Comparison of ENCODE assay signal across 8 cellular contexts in genomic region chr12:39620664-39621658, GRCh38. TPM values are rescaled to one million over a fixed set of nuclear protein-coding genes. Genes with fewer than 3 reads are reported as not detected.
A peak's percentile ranks its signal among the peaks of the same experiment; 100 is the strongest.
DNase-seq lines count a peak whose midpoint lies in the region; ATAC-seq and TF ChIP-seq lines count a peak whose summit lies in the region.

No MANE protein-coding gene starts in this region.

- H3K36me3 ChIP-seq in WERI-Rb-1 (no peaks in the 10 kb centered on the region), endocrine pancreas (ENCODE audit: control insufficient read depth, insufficient read depth, low read length) (no peaks in the 10 kb centered on the region)

- H3K4me1 ChIP-seq in endocrine pancreas (ENCODE audit: control insufficient read depth, insufficient read depth, low read length) = no peaks in the 10 kb centered on the region

- DNase-seq in WERI-Rb-1 (no peak), posterior vena cava (ENCODE audit: low spot score) (peak; percentile 16), NCI-H146 treated with DMSO at 0.1 percent for 48 hours (lab: John Stamatoyannopoulos, UW; ENCODE audit: unreplicated experiment) (no peak), NCI-H446 treated with DMSO at 0.1 percent for 48 hours (lab: John Stamatoyannopoulos, UW) (no peak)

- H3K9me3 ChIP-seq in WERI-Rb-1 (ENCODE audit: severe bottlenecking) (no peaks in the 10 kb centered on the region), endocrine pancreas (ENCODE audit: control insufficient read depth, low read length) (no peaks in the 10 kb centered on the region)

- intact Hi-C loops in posterior vena cava (cut with DNase I) = no loop called here

- ATAC-seq in GM18870 (IDR thresholded peaks at IDR 0.05; ENCODE audit: unreplicated experiment) (peak; percentile 39), HG02973 (IDR thresholded peaks at IDR 0.05; ENCODE audit: unreplicated experiment) (peak; percentile 38), HG03139 (IDR thresholded peaks at IDR 0.05; ENCODE audit: unreplicated experiment) (no peak)

- H3K9ac ChIP-seq in endocrine pancreas (ENCODE audit: control insufficient read depth, insufficient read depth, low read length) = no peak overlapping the region

- no peak for TF ChIP-seq CTCF in WERI-Rb-1 (IDR thresholded peaks at IDR 0.05; ENCODE audit: low read depth, low read length)

- H3K4me3 ChIP-seq in WERI-Rb-1 (ENCODE audit: low read depth, low read length) (peak overlapping the region; percentile 50), endocrine pancreas (ENCODE audit: control insufficient read depth, insufficient read depth, low read length) (peak overlapping the region; percentile 98)

- H3K27me3 ChIP-seq in WERI-Rb-1 (ENCODE audit: insufficient read depth, low read depth, severe bottlenecking) (no peaks in the 10 kb centered on the region), endocrine pancreas (ENCODE audit: control insufficient read depth, insufficient read depth, low read length) (no peaks in the 10 kb centered on the region)

- no peak overlapping the region for H3K27ac ChIP-seq in WERI-Rb-1

RNA-seq across cellular contexts. Expression of gene ABCD2, which starts 1.4 kb away (rescaled TPM):
- 1 to 10 TPM in 1 of 2 donors, under 1 TPM in 1; 0.52 to 1.8 TPM for total RNA-seq in posterior vena cava
